ENCODE assay signal across 8 cellular contexts in the genomic region with DNA sequence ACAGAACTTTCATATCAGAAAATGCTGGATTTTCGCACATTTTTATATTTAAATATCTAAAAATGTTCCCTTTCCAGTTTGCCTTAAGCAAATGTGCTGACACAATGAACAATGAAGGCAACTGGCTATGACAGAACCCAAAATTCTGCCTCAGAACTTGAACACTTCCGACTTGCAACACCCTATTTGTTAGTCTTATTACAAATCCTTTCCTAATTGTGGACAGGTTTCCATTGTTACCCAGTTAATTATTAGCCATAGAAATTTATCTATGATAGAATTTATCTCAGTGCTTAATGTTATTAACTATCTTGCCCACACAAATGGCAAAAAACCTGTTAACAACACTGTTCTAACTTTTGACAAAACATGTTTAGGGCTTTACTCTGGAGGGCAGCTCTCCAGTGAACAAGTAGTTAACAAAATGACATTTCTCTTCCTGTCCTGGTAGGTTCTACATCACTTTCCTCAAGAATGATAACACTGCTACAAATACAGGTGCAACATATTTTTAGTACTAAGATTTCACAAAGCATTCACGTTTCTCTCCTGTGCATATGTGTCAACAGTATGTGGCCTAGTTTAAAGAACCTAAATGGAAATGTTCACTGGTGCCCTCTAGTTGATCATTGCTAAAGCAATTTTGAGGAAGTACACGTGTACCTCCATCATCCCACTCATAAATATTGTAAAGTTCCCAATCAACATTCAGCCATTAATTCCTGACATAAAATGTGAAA. TPM values are rescaled to one million over a fixed set of nuclear protein-coding genes. Genes with fewer than 3 reads are reported as not detected.
DNase-seq lines count a peak whose midpoint lies in the region; FAIRE-seq and TF ChIP-seq lines count a peak whose summit lies in the region.

No MANE protein-coding gene starts in this region.

- peak overlapping the region in 1 of 2 donors; percentile 23 for H3K27ac ChIP-seq in uterus

- H3K9me3 ChIP-seq in uterus = no peaks in the 10 kb centered on the region

- peak overlapping the region; percentile 81 for H3K4me3 Mint-ChIP-seq in activated naive CD4-positive, alpha-beta T cell treated with anti-CD3 and anti-CD28 coated beads, Interleukin-2, amount 50 U/mL, for 24 hours
- H3K4me3 Mint-ChIP-seq in activated T-helper 2 cell treated with anti-CD3 and anti-CD28 coated beads, Interferon-gamma antibody, Interleukin-2, Interleukin-4, amounts not matched to agents 10 μg/mL and 5 μg/mL and 100 μg/mL, durations not matched to agents 14 hours and 24 hours and 36 hours (ENCODE audit: low read depth) = peak overlapping the region; percentile 13

- no peaks in the 10 kb centered on the region for H3K36me3 ChIP-seq in uterus

- H3K27me3 Mint-ChIP-seq in activated naive CD4-positive, alpha-beta T cell treated with anti-CD3 and anti-CD28 coated beads, Interleukin-2, amount 50 U/mL, for 24 hours = no peaks in the 10 kb centered on the region
- H3K27me3 Mint-ChIP-seq in activated T-helper 2 cell treated with anti-CD3 and anti-CD28 coated beads, Interferon-gamma antibody, Interleukin-2, Interleukin-4, amounts not matched to agents 10 μg/mL and 5 μg/mL and 100 μg/mL, durations not matched to agents 14 hours and 24 hours and 36 hours (ENCODE audit: low read depth) = no peaks in the 10 kb centered on the region

- peaks cover 12% of the 10 kb centered on the region for H3K9me3 Mint-ChIP-seq in activated naive CD4-positive, alpha-beta T cell treated with anti-CD3 and anti-CD28 coated beads, Interleukin-2, amount 50 U/mL, for 24 hours
- H3K9me3 Mint-ChIP-seq in activated T-helper 2 cell treated with anti-CD3 and anti-CD28 coated beads, Interferon-gamma antibody, Interleukin-2, Interleukin-4, amounts not matched to agents 10 μg/mL and 5 μg/mL and 100 μg/mL, durations not matched to agents 14 hours and 24 hours and 36 hours = peaks cover 6% of the 10 kb centered on the region

- TF ChIP-seq POLR2A in H54 (IDR thresholded peaks at IDR 0.05; ENCODE audit: low read depth, low read length) (no peak), uterus (IDR thresholded peaks at IDR 0.05) (no peak)

- peak overlapping the region; percentile 100 for H3K27ac Mint-ChIP-seq in activated naive CD4-positive, alpha-beta T cell treated with anti-CD3 and anti-CD28 coated beads, Interleukin-2, amount 50 U/mL, for 24 hours
- H3K27ac Mint-ChIP-seq in activated T-helper 2 cell treated with anti-CD3 and anti-CD28 coated beads, Interferon-gamma antibody, Interleukin-2, Interleukin-4, amounts not matched to agents 10 μg/mL and 5 μg/mL and 100 μg/mL, durations not matched to agents 14 hours and 24 hours and 36 hours = peak overlapping the region; percentile 69

- TF ChIP-seq CTCF in LNCAP (IDR thresholded peaks at IDR 0.05) (peak; percentile 61), uterus (IDR thresholded peaks at IDR 0.05) (peak; percentile 21 to 35 (median 28))

- intact Hi-C loops in activated T-helper 2 cell treated with anti-CD3 and anti-CD28 coated beads, Interferon-gamma antibody, Interleukin-2, Interleukin-4, amounts not matched to agents 10 μg/mL and 5 μg/mL and 100 μg/mL, durations not matched to agents 14 hours and 24 hours and 36 hours (cut with micrococcal nuclease) = loop anchor here (1.0 to 10.0 kb wide), 2 partner anchors 84 to 192 kb away; no protein-coding TSS in a partner anchor
- intact Hi-C loops in uterus (cut with DNase I; ENCODE audit: low total_unique reads) = no loop called here

- peaks cover 21% of the 10 kb centered on the region for H3K36me3 Mint-ChIP-seq in activated naive CD4-positive, alpha-beta T cell treated with anti-CD3 and anti-CD28 coated beads, Interleukin-2, amount 50 U/mL, for 24 hours
- H3K36me3 Mint-ChIP-seq in activated T-helper 2 cell treated with anti-CD3 and anti-CD28 coated beads, Interferon-gamma antibody, Interleukin-2, Interleukin-4, amounts not matched to agents 10 μg/mL and 5 μg/mL and 100 μg/mL, durations not matched to agents 14 hours and 24 hours and 36 hours (ENCODE audit: low read depth) = peaks cover 34% of the 10 kb centered on the region

- no peak for DNase-seq in activated naive CD4-positive, alpha-beta T cell treated with Interleukin-2 at 50 U/mL for 16 hours
- no peak for DNase-seq in H54 (ENCODE audit: insufficient read length, low spot score)
- DNase-seq in activated T-helper 2 cell treated with anti-CD3 and anti-CD28 coated beads, Interferon-gamma antibody, Interleukin-2, Interleukin-4, amounts not matched to agents 10 μg/mL and 5 μg/mL and 100 μg/mL, durations not matched to agents 14 hours and 24 hours and 36 hours (ENCODE audit: low spot score) = no peak
- peak; percentile 74 for DNase-seq in iris pigment epithelial cell (ENCODE audit: low read depth)
- DNase-seq in uterus = no peak
- DNase-seq in COLO668 (lab: John Stamatoyannopoulos, UW; ENCODE audit: unreplicated experiment) = no peak

- no peak overlapping the region for H3K4me3 ChIP-seq in uterus

- peak; percentile 82 for FAIRE-seq in H54 (lab: Jason Lieb, UNC)

- peaks cover 90% of the 10 kb centered on the region for H3K4me1 Mint-ChIP-seq in activated naive CD4-positive, alpha-beta T cell treated with anti-CD3 and anti-CD28 coated beads, Interleukin-2, amount 50 U/mL, for 24 hours
- peaks cover 64% of the 10 kb centered on the region for H3K4me1 Mint-ChIP-seq in activated T-helper 2 cell treated with anti-CD3 and anti-CD28 coated beads, Interferon-gamma antibody, Interleukin-2, Interleukin-4, amounts not matched to agents 10 μg/mL and 5 μg/mL and 100 μg/mL, durations not matched to agents 14 hours and 24 hours and 36 hours (ENCODE audit: low read depth)

- no peaks in the 10 kb centered on the region for H3K27me3 ChIP-seq in uterus

- H3K4me1 ChIP-seq in uterus = no peaks in the 10 kb centered on the region

RNA-seq across cellular contexts. Expression of a gene that starts 58.4 kb away (rescaled TPM):
- 24.3 and 26.1 TPM in 2 replicates for total RNA-seq in activated T-helper 2 cell treated with anti-CD3 and anti-CD28 coated beads, Interferon-gamma antibody, Interleukin-2, Interleukin-4, amounts not matched to agents 10 μg/mL and 5 μg/mL and 100 μg/mL, durations not matched to agents 14 hours and 24 hours and 36 hours
- 10 to 100 TPM; 11.0 to 24.7 (median 19.8) TPM for total RNA-seq in uterus
